In genomic region chr3:36496734-36497133, GRCh38 we compare ENCODE assay signal across 16 cellular contexts.
DNase-seq lines count a peak whose midpoint lies in the region; ATAC-seq and TF ChIP-seq lines count a peak whose summit lies in the region.
"Had no signal": no experiment of that assay in that cellular context is flagged by ENCODE, and none has a peak within 500 bp of the region (broad histone marks: within the 10 kb centered on the region; RNA-seq: fewer than 3 reads in every experiment).

No MANE protein-coding gene starts in this region.

- H3K4me1 Mint-ChIP-seq in HFFc6 (ENCODE audit: low read depth), result no peaks in the 10 kb centered on the region
- H3K4me1 Mint-ChIP-seq in activated CD8-positive, alpha-beta T cell treated with anti-CD3 and anti-CD28 coated beads, Interleukin-2, amount 10 ng/mL, durations not matched to agents 7 days and 5 days (ENCODE audit: low read depth), result no peaks in the 10 kb centered on the region
- H3K4me1 Mint-ChIP-seq: natural killer cell had no signal

- H3K27me3 Mint-ChIP-seq in HFFc6 (ENCODE audit: insufficient read depth), result no peaks in the 10 kb centered on the region
- H3K27me3 Mint-ChIP-seq in activated CD8-positive, alpha-beta T cell treated with anti-CD3 and anti-CD28 coated beads, Interleukin-2, amount 10 ng/mL, durations not matched to agents 7 days and 5 days (ENCODE audit: low read depth), result peaks cover 2% of the 10 kb centered on the region

- no peak for TF ChIP-seq CTCF in HFFc6 (IDR thresholded peaks at IDR 0.05)
- TF ChIP-seq CTCF in foreskin fibroblast (IDR thresholded peaks at IDR 0.05; ENCODE audit: low read depth, low read length), result no peak
- no peak for TF ChIP-seq CTCF in upper lobe of left lung (IDR thresholded peaks at IDR 0.05)
- TF ChIP-seq CTCF in coronary artery (IDR thresholded peaks at IDR 0.05), result no peak

- H3K9me3 Mint-ChIP-seq in HFFc6, result peaks cover 21% of the 10 kb centered on the region
- no peaks in the 10 kb centered on the region for H3K9me3 Mint-ChIP-seq in activated CD8-positive, alpha-beta T cell treated with anti-CD3 and anti-CD28 coated beads, Interleukin-2, amount 10 ng/mL, durations not matched to agents 7 days and 5 days (ENCODE audit: insufficient read depth)
- H3K9me3 Mint-ChIP-seq: activated naive CD4-positive, alpha-beta T cell treated with anti-CD3 and anti-CD28 coated beads for 36 hours had no signal

- no peak for TF ChIP-seq POLR2A in upper lobe of left lung (IDR thresholded peaks at IDR 0.05)

- CTCF ChIA-PET in activated CD8-positive, alpha-beta T cell treated with anti-CD3 and anti-CD28 coated beads, Interleukin-2, amount 10 ng/mL, durations not matched to agents 7 days and 5 days (lab: Charles Lee), result no interaction called here

- no peak overlapping the region for H3K27ac Mint-ChIP-seq in HFFc6
- no peak overlapping the region for H3K27ac Mint-ChIP-seq in activated CD8-positive, alpha-beta T cell treated with anti-CD3 and anti-CD28 coated beads, Interleukin-2, amount 10 ng/mL, durations not matched to agents 7 days and 5 days
- H3K27ac Mint-ChIP-seq: activated naive CD4-positive, alpha-beta T cell treated with anti-CD3 and anti-CD28 coated beads for 36 hours; natural killer cell had no signal

- no peaks in the 10 kb centered on the region for H3K9me3 ChIP-seq in adipocyte (ENCODE audit: control insufficient read depth, low read length)
- no peaks in the 10 kb centered on the region for H3K9me3 ChIP-seq in upper lobe of left lung
- H3K9me3 ChIP-seq: suprapubic skin had no signal

- POLR2A ChIA-PET in activated CD8-positive, alpha-beta T cell treated with anti-CD3 and anti-CD28 coated beads, Interleukin-2, amount 10 ng/mL, durations not matched to agents 7 days and 5 days (lab: Charles Lee), result no interaction called here

- no peaks in the 10 kb centered on the region for H3K36me3 Mint-ChIP-seq in HFFc6 (ENCODE audit: low read depth)
- H3K36me3 Mint-ChIP-seq in activated CD8-positive, alpha-beta T cell treated with anti-CD3 and anti-CD28 coated beads, Interleukin-2, amount 10 ng/mL, durations not matched to agents 7 days and 5 days (ENCODE audit: low read depth), result no peaks in the 10 kb centered on the region
- H3K36me3 Mint-ChIP-seq: natural killer cell had no signal

- H3K9ac ChIP-seq in adipocyte (ENCODE audit: low read length), result peak overlapping the region; percentile 50

- peaks cover 40% of the 10 kb centered on the region for H3K4me1 ChIP-seq in adipocyte (ENCODE audit: control insufficient read depth, insufficient read depth, low read length)
- peaks cover 8 to 29% (median 19%) of the 10 kb centered on the region in 4 donors for H3K4me1 ChIP-seq in upper lobe of left lung

- WGBS in upper lobe of left lung, 2 donors, result 33 to 56% methylated on average over 2 of the region's 2 CpGs

- ATAC-seq in upper lobe of left lung (ENCODE audit: low FRiP score in 2 of 2), result peak; percentile 68 to 81
- ATAC-seq in activated CD8-positive, alpha-beta T cell treated with anti-CD3 and anti-CD28 coated beads, Interleukin-2, amount 10 ng/mL, durations not matched to agents 7 days and 5 days, result no peak
- no peak for ATAC-seq in GM21528 (IDR thresholded peaks at IDR 0.05; ENCODE audit: low FRiP score, unreplicated experiment)
- ATAC-seq: natural killer cell had no signal

- no peak overlapping the region for H3K4me3 Mint-ChIP-seq in HFFc6
- H3K4me3 Mint-ChIP-seq in activated CD8-positive, alpha-beta T cell treated with anti-CD3 and anti-CD28 coated beads, Interleukin-2, amount 10 ng/mL, durations not matched to agents 7 days and 5 days, result no peak overlapping the region
- H3K4me3 Mint-ChIP-seq: activated naive CD4-positive, alpha-beta T cell treated with anti-CD3 and anti-CD28 coated beads for 36 hours; natural killer cell had no signal

- H3K27ac ChIP-seq in upper lobe of left lung (peak overlapping the region in 3 of 4 donors; percentile 1 to 23 (median 15)), coronary artery (peak overlapping the region in 1 of 2 donors; percentile 9)
- H3K27ac ChIP-seq: dorsolateral prefrontal cortex, suprapubic skin had no signal

- H3K36me3 ChIP-seq in adipocyte (ENCODE audit: control insufficient read depth, insufficient read depth, low read length, severe bottlenecking) (no peaks in the 10 kb centered on the region), upper lobe of left lung (no peaks in the 10 kb centered on the region)
- H3K36me3 ChIP-seq: suprapubic skin had no signal

- TF ChIP-seq EP300 in upper lobe of left lung (IDR thresholded peaks at IDR 0.05), result peak in 2 of 4 donors; percentile 3 to 19

- peak overlapping the region; percentile 41 for H3K4me3 ChIP-seq in adipocyte (ENCODE audit: low read length)
- no peak overlapping the region for H3K4me3 ChIP-seq in foreskin fibroblast (ENCODE audit: low read depth in 1 of 2, low read length in 2 of 2)
- no peak overlapping the region for H3K4me3 ChIP-seq in upper lobe of left lung
- H3K4me3 ChIP-seq in coronary artery, result no peak overlapping the region
- H3K4me3 ChIP-seq: dorsolateral prefrontal cortex, skin epidermis, suprapubic skin had no signal

- no peaks in the 10 kb centered on the region for H3K27me3 ChIP-seq in adipocyte (replicated peaks; ENCODE audit: control insufficient read depth, insufficient read depth, low read length)
- H3K27me3 ChIP-seq in upper lobe of left lung, result no peaks in the 10 kb centered on the region
- H3K27me3 ChIP-seq: dorsolateral prefrontal cortex, suprapubic skin had no signal

- DNase-seq in HFFc6, result peak; percentile 12
- peak; percentile 95 for DNase-seq in adipocyte (ENCODE audit: low read depth)
- DNase-seq in foreskin fibroblast, result peak; percentile 36 to 75
- DNase-seq in upper lobe of left lung, result no peak
- DNase-seq in coronary artery (ENCODE audit: low spot score), result no peak
- no peak for DNase-seq in activated CD8-positive, alpha-beta T cell treated with anti-CD3 and anti-CD28 coated beads, Interleukin-2, amount 10 ng/mL, durations not matched to agents 7 days and 5 days
- DNase-seq: activated naive CD4-positive, alpha-beta T cell treated with anti-CD3 and anti-CD28 coated beads for 36 hours; Calu3; dorsolateral prefrontal cortex; left cardiac atrium; natural killer cell; NCI-H2227 treated with DMSO at 0.1 percent for 48 hours; T1000 had no signal

Comparison
In these comparisons a context has a peak if more than half of its experiments do, and no peak if none do; other contexts are left out.
1. DNase-seq: peak in HFFc6 (single experiment), adipocyte (single experiment) and foreskin fibroblast (2 of 2); none in upper lobe of left lung (0 of 2), coronary artery (single experiment) and activated CD8-positive, alpha-beta T cell treated with anti-CD3 and anti-CD28 coated beads, Interleukin-2, amount 10 ng/mL, durations not matched to agents 7 days and 5 days (single experiment).
2. ATAC-seq: peak in upper lobe of left lung (2 of 2); none in activated CD8-positive, alpha-beta T cell treated with anti-CD3 and anti-CD28 coated beads, Interleukin-2, amount 10 ng/mL, durations not matched to agents 7 days and 5 days (single experiment) and GM21528 (single experiment).